Comparison of ENCODE assay signal across 12 cellular contexts in genomic region chr7:101743995-101744360, GRCh38.
DNase-seq lines count a peak whose midpoint lies in the region; ATAC-seq, FAIRE-seq and TF ChIP-seq lines count a peak whose summit lies in the region.
"Had no signal": no experiment of that assay in that cellular context is flagged by ENCODE, and none has a peak within 500 bp of the region (broad histone marks: within the 10 kb centered on the region; RNA-seq: fewer than 3 reads in every experiment).

No MANE protein-coding gene starts in this region.

- no peaks in the 10 kb centered on the region for H3K36me3 Mint-ChIP-seq in Calu3 (ENCODE audit: insufficient read depth, unreplicated experiment)
- no peaks in the 10 kb centered on the region for H3K36me3 Mint-ChIP-seq in brain
- no peaks in the 10 kb centered on the region for H3K36me3 Mint-ChIP-seq in nephron (ENCODE audit: low read depth)

- no peak overlapping the region for H3K27ac Mint-ChIP-seq in Calu3 (ENCODE audit: unreplicated experiment)
- peak overlapping the region in 1 of 5 experiments; percentile 85 for H3K27ac Mint-ChIP-seq in brain
- peak overlapping the region; percentile 69 to 84 (median 73) for H3K27ac Mint-ChIP-seq in nephron

- H3K4me3 Mint-ChIP-seq in Calu3 (ENCODE audit: low read depth, unreplicated experiment) (peak overlapping the region; percentile 74), brain (peak overlapping the region; percentile 30 to 92 (median 88)), nephron (peak overlapping the region; percentile 85 to 89 (median 87))

- BruUV-seq in Calu3 (replicated peaks; lab: Mats Ljungman, UMichigan), result no TSS peak

- no peak for FAIRE-seq in GM12892 (lab: Jason Lieb, UNC)
- FAIRE-seq: GM18507, islet of Langerhans had no signal

- DNase-seq in Calu3, result no peak
- peak; percentile 50 for DNase-seq in KBM-7
- no peak for DNase-seq in GM12892 (ENCODE audit: insufficient read length)
- DNase-seq in NCI-H2107 (lab: John Stamatoyannopoulos, UW), result no peak
- DNase-seq: amniotic stem cell, SHP77 treated with DMSO at 0.1 percent for 48 hours had no signal

- TF ChIP-seq CTCF in Calu3 (IDR thresholded peaks at IDR 0.05; ENCODE audit: unreplicated experiment) (no peak), brain (conservative IDR thresholded peaks at IDR 0.05) (no peak), nephron (IDR thresholded peaks at IDR 0.05; ENCODE audit: unreplicated experiment in 3 of 3) (no peak)

- peaks cover 11% of the 10 kb centered on the region for H3K4me1 Mint-ChIP-seq in Calu3 (ENCODE audit: low read depth, unreplicated experiment)
- H3K4me1 Mint-ChIP-seq in brain, result no peaks in the 10 kb centered on the region
- peaks cover 28% of the 10 kb centered on the region for H3K4me1 Mint-ChIP-seq in nephron

- no peaks in the 10 kb centered on the region for H3K27me3 Mint-ChIP-seq in Calu3 (ENCODE audit: unreplicated experiment)
- peaks cover 20% of the 10 kb centered on the region for H3K27me3 Mint-ChIP-seq in brain
- peaks cover 9% of the 10 kb centered on the region for H3K27me3 Mint-ChIP-seq in nephron (ENCODE audit: low read depth)

- in situ Hi-C loops in KBM-7 (cut with MboI; ENCODE audit: low pct_unique_long_range_greater_than_20kb, low sequenced_read_pairs), result no loop called here

- CTCF ChIA-PET in Calu3 (lab: Charles Lee), result interaction anchor here (0.6 kb wide), 1 partner anchor 232 kb away, joined by 3 read pairs; no protein-coding TSS in a partner anchor

- ATAC-seq in GM18873 (IDR thresholded peaks at IDR 0.05; ENCODE audit: low FRiP score, unreplicated experiment) (no peak), HG02981 (IDR thresholded peaks at IDR 0.05; ENCODE audit: unreplicated experiment) (no peak)

- intact Hi-C loops in Calu3 (cut with micrococcal nuclease; ENCODE audit: unreplicated experiment), result loop anchor here (10.0 kb wide), 1 partner anchor 71 kb away; the partner anchor contains the start of gene CUX1

- H3K9me3 Mint-ChIP-seq in Calu3 (ENCODE audit: low read depth, unreplicated experiment) (no peaks in the 10 kb centered on the region), brain (peaks cover 0 to 5% (median 0%) of the 10 kb centered on the region in 5 experiments), nephron (no peaks in the 10 kb centered on the region)

- no peak for TF ChIP-seq POLR2A in GM12892 (IDR thresholded peaks at IDR 0.05; ENCODE audit: low read depth, low read length)
